In the genomic region with DNA sequence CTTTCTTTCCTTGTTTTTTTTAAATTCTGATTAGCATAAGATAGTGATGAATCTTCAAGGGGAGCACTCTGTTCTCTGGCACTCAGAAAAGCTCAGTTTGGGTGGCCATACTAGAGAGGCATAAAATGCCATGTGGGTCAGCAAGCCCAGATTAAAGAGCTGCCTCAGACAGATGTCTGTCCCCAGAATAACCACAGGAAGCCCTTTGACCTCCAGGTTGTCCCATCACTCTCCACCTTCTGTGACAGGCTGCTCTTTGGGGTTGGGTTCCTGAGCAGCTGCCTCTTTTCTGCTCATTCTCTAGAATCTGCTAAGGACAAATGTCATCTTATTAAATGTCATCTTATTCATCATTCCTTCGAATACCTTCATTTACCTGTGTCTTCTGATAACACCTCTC, we compare ENCODE assay signal across 10 cellular contexts.
"Had no signal": no experiment of that assay in that cellular context is flagged by ENCODE, and none has a peak within 500 bp of the region (broad histone marks: within the 10 kb centered on the region; RNA-seq: fewer than 3 reads in every experiment).

No MANE protein-coding gene starts in this region.

- H3K4me3 ChIP-seq: GM23248, HAP-1, K562 had no signal

- H3K27ac ChIP-seq: GM23248 had no signal

- H3K36me3 ChIP-seq: HAP-1 had no signal

- ATAC-seq: HCT116, K562 had no signal

- FAIRE-seq: HTR-8/SVneo, K562 had no signal

- H3K4me1 ChIP-seq: HAP-1 had no signal

- H3K9me3 ChIP-seq: HAP-1 had no signal

- H2AFZ ChIP-seq: GM23248 had no signal

- H3K9ac ChIP-seq: GM23248 had no signal

- DNase-seq: GM23248, GOT3, H7, HFFc6, IMR-90, KG1 had no signal
